21 cellular contexts compared by ENCODE assay signal in the genomic region with DNA sequence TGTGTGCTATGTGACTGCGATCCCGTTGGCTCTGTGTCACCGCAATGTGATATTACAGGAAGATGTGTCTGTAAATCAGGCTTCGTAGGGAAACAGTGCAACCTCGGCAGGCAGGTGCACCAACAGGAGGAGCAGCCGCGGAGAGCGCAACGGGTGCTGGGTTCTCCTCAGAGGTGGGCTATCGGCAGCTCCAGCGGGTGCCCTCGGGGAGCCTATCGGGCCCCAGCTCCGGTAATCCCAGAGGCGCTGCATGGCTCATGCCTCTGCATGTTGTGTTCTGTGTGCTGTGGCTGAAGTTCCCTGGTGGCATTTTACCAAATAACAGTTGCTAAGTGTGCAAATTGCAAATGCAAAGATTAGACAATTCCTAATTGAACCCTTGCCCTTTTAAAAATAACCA.
DNase-seq lines count a peak whose midpoint lies in the region; ATAC-seq and TF ChIP-seq lines count a peak whose summit lies in the region.
"Had no signal": no experiment of that assay in that cellular context is flagged by ENCODE, and none has a peak within 500 bp of the region (broad histone marks: within the 10 kb centered on the region; RNA-seq: fewer than 3 reads in every experiment).

No MANE protein-coding gene starts in this region.

- DNase-seq in NCI-H2227 (lab: John Stamatoyannopoulos, UW; ENCODE audit: unreplicated experiment): peak; percentile 4
- no peak for DNase-seq in NCI-H2227 treated with DMSO at 0.1 percent for 48 hours (lab: John Stamatoyannopoulos, UW)
- DNase-seq in DMS53 (lab: John Stamatoyannopoulos, UW): peak; percentile 50
- DNase-seq in NCI-H1105 treated with DMSO at 0.1 percent for 48 hours (lab: John Stamatoyannopoulos, UW): peak; percentile 12
- peak; percentile 36 for DNase-seq in lower lobe of right lung
- no peak for DNase-seq in activated CD4-positive, alpha-beta T cell treated with anti-CD3 and anti-CD28 coated beads for 4 hours
- no peak for DNase-seq in C1 segment of cervical spinal cord (lab: John Stamatoyannopoulos, UW)
- DNase-seq in amygdala (lab: John Stamatoyannopoulos, UW): no peak
- DNase-seq: AML-193; CD4-positive, alpha-beta memory T cell; DMS153; DND-41; EL; GOT3; H7; HFFc6; IMR-90 had no signal

- H3K9me3 ChIP-seq in lower lobe of right lung: no peaks in the 10 kb centered on the region
- H3K9me3 ChIP-seq: A549 had no signal

- no peaks in the 10 kb centered on the region for H3K27me3 ChIP-seq in lower lobe of right lung (ENCODE audit: low read depth)

- TF ChIP-seq CTCF in lower lobe of right lung (IDR thresholded peaks at IDR 0.05): no peak

- H3K27ac ChIP-seq in lower lobe of right lung: no peak overlapping the region
- H3K27ac ChIP-seq: 22Rv1, A549 had no signal

- H3K36me3 ChIP-seq in lower lobe of right lung: no peaks in the 10 kb centered on the region

- H3K4me3 ChIP-seq in lower lobe of right lung: no peak overlapping the region
- H3K4me3 ChIP-seq: A549, GM12878 had no signal

- H3K4me1 ChIP-seq in lower lobe of right lung: no peaks in the 10 kb centered on the region
- H3K4me1 ChIP-seq: A549 had no signal

- intact Hi-C loops in lower lobe of right lung (cut with DNase I): no loop called here

- ATAC-seq in lower lobe of right lung: no peak
- ATAC-seq: A549, GM12878, HCT116 had no signal

Comparison
In these comparisons a context has a peak if more than half of its experiments do, and no peak if none do; other contexts are left out.
1. DNase-seq: peak in NCI-H2227 (single experiment), DMS53 (single experiment), NCI-H1105 treated with DMSO at 0.1 percent for 48 hours (single experiment) and lower lobe of right lung (single experiment); none in NCI-H2227 treated with DMSO at 0.1 percent for 48 hours (single experiment), activated CD4-positive, alpha-beta T cell treated with anti-CD3 and anti-CD28 coated beads for 4 hours (0 of 2), C1 segment of cervical spinal cord (0 of 14) and amygdala (0 of 56).